In genomic region chr10:132496360-132497082, GRCh38 we compare ENCODE assay signal across 28 cellular contexts. TPM values are rescaled to one million over a fixed set of nuclear protein-coding genes. Genes with fewer than 3 reads are reported as not detected.
DNase-seq lines count a peak whose midpoint lies in the region; ATAC-seq, FAIRE-seq and TF ChIP-seq lines count a peak whose summit lies in the region.
"Had no signal": no experiment of that assay in that cellular context is flagged by ENCODE, and none has a peak within 500 bp of the region (broad histone marks: within the 10 kb centered on the region; RNA-seq: fewer than 3 reads in every experiment).

No MANE protein-coding gene starts in this region.

- H3K9me3 Mint-ChIP-seq in effector memory CD8-positive, alpha-beta T cell, result no peaks in the 10 kb centered on the region
- H3K9me3 Mint-ChIP-seq: activated CD4-positive, alpha-beta T cell treated with anti-CD3 and anti-CD28 coated beads, Interleukin-2, amount 10 ng/mL, durations not matched to agents 24 days and 14 days; activated T-cell treated with anti-CD3 and anti-CD28 coated beads, Interleukin-2, amount 50 U/mL, for 4 hours; T-helper 2 cell treated with Interferon-gamma antibody and Interleukin-4, amounts not matched to agents 5 μg/mL and 100 μg/mL, for 36 hours had no signal

- peak overlapping the region; percentile 10 for H2BK15ac ChIP-seq in neuronal stem cell (ENCODE audit: low read length)

- FAIRE-seq in H54 (lab: Jason Lieb, UNC), result no peak

- H3K27ac Mint-ChIP-seq in effector memory CD8-positive, alpha-beta T cell, result peak overlapping the region; percentile 11 to 80
- H3K27ac Mint-ChIP-seq: activated CD4-positive, alpha-beta T cell treated with anti-CD3 and anti-CD28 coated beads, Interleukin-2, amount 10 ng/mL, durations not matched to agents 24 days and 14 days; T-helper 2 cell treated with Interferon-gamma antibody and Interleukin-4, amounts not matched to agents 5 μg/mL and 100 μg/mL, for 36 hours had no signal

- H3K4me2 ChIP-seq in neuronal stem cell (ENCODE audit: insufficient read depth, low read length, poor library complexity, severe bottlenecking), result no peak overlapping the region

- no peaks in the 10 kb centered on the region for H3K4me1 Mint-ChIP-seq in effector memory CD8-positive, alpha-beta T cell (ENCODE audit: low read depth in 2 of 2)
- H3K4me1 Mint-ChIP-seq: activated CD4-positive, alpha-beta T cell treated with anti-CD3 and anti-CD28 coated beads, Interleukin-2, amount 10 ng/mL, durations not matched to agents 24 days and 14 days had no signal

- H2BK5ac ChIP-seq in neuronal stem cell (ENCODE audit: low read length), result no peak overlapping the region

- H3K4me3 ChIP-seq in left ventricle myocardium inferior, result no peak overlapping the region
- no peak overlapping the region for H3K4me3 ChIP-seq in neuronal stem cell (ENCODE audit: low read length in 2 of 2)
- no peak overlapping the region for H3K4me3 ChIP-seq in uterus
- H3K4me3 ChIP-seq: adrenal gland, prostate gland, skin epidermis, transverse colon had no signal

- no peak overlapping the region for H4K8ac ChIP-seq in neuronal stem cell (ENCODE audit: low read depth, low read length)

- H3K4me1 ChIP-seq in left ventricle myocardium inferior (peaks cover 23% of the 10 kb centered on the region), neuronal stem cell (ENCODE audit: control insufficient read depth in 2 of 2, insufficient read depth in 1 of 2, low read depth in 1 of 2, low read length in 2 of 2) (peaks cover 7 to 12% of the 10 kb centered on the region in 2 donors), uterus (peaks cover 12 to 15% of the 10 kb centered on the region in 2 donors)
- H3K4me1 ChIP-seq: prostate gland had no signal

- no peaks in the 10 kb centered on the region for H3K27me3 ChIP-seq in left ventricle myocardium inferior (ENCODE audit: low read depth)
- peaks cover 0 to 20% (median 3%) of the 10 kb centered on the region in 3 experiments for H3K27me3 ChIP-seq in neuronal stem cell (ENCODE audit: control insufficient read depth in 3 of 3, insufficient read depth in 3 of 3, low read depth in 1 of 3, low read length in 3 of 3)
- H3K27me3 ChIP-seq in uterus, result no peaks in the 10 kb centered on the region
- H3K27me3 ChIP-seq: adrenal gland, transverse colon had no signal

- TF ChIP-seq CTCF in left ventricle myocardium inferior (IDR thresholded peaks at IDR 0.05; ENCODE audit: borderline replicate concordance) (no peak), uterus (IDR thresholded peaks at IDR 0.05) (no peak), GM10248 (IDR thresholded peaks at IDR 0.05; ENCODE audit: control extremely low read depth, extremely low read depth, low read depth, missing control alignments) (no peak)

- no peak overlapping the region for H2AK5ac ChIP-seq in neuronal stem cell (ENCODE audit: low read depth, low read length)

- H3K4ac ChIP-seq in neuronal stem cell (ENCODE audit: low read length), result no peak overlapping the region

- H3K27me3 Mint-ChIP-seq in effector memory CD8-positive, alpha-beta T cell, result peaks cover 55 to 65% of the 10 kb centered on the region in 2 donors

- H3K79me1 ChIP-seq in neuronal stem cell (ENCODE audit: low read depth, low read length), result peaks cover 2% of the 10 kb centered on the region

- no peak overlapping the region for H2AFZ ChIP-seq in neuronal stem cell (ENCODE audit: low read length)

- H3K18ac ChIP-seq in neuronal stem cell (ENCODE audit: low read length), result peak overlapping the region; percentile 84

- no peak overlapping the region for H2BK12ac ChIP-seq in neuronal stem cell (ENCODE audit: low read length)

- no peak overlapping the region for H3K4me3 Mint-ChIP-seq in effector memory CD8-positive, alpha-beta T cell
- H3K4me3 Mint-ChIP-seq: activated CD4-positive, alpha-beta T cell treated with anti-CD3 and anti-CD28 coated beads, Interleukin-2, amount 10 ng/mL, durations not matched to agents 24 days and 14 days; activated T-cell treated with anti-CD3 and anti-CD28 coated beads, Interleukin-2, amount 50 U/mL, for 4 hours; brain; T-helper 2 cell treated with Interferon-gamma antibody and Interleukin-4, amounts not matched to agents 5 μg/mL and 100 μg/mL, for 36 hours had no signal

- CTCF ChIA-PET in GM10248 (lab: Yijun Ruan, JAX), result no interaction called here

- intact Hi-C loops in Right ventricle myocardium superior (cut with DNase I) (no loop called here), left ventricle myocardium inferior (cut with micrococcal nuclease) (no loop called here), uterus (cut with DNase I; ENCODE audit: low total_unique reads) (no loop called here)

- H3K36me3 ChIP-seq in left ventricle myocardium inferior (no peaks in the 10 kb centered on the region), neuronal stem cell (replicated peaks in 1 of 2; ENCODE audit: control insufficient read depth in 2 of 2, insufficient read depth in 2 of 2, low read length in 2 of 2) (no peaks in the 10 kb centered on the region), uterus (no peaks in the 10 kb centered on the region)
- H3K36me3 ChIP-seq: adrenal gland, prostate gland, transverse colon had no signal

- H3K23ac ChIP-seq in neuronal stem cell (ENCODE audit: low read depth, low read length, poor library complexity), result no peak overlapping the region

- no CpG with 5 or more reads among the region's 14 CpGs for WGBS in neuronal stem cell (ENCODE audit: extremely low coverage in 2 of 2, insufficient read length in 2 of 2, insufficient replicate concordance in 1 of 2), 2 donors

- H3K36me3 Mint-ChIP-seq in effector memory CD8-positive, alpha-beta T cell (ENCODE audit: insufficient read depth), result no peaks in the 10 kb centered on the region
- H3K36me3 Mint-ChIP-seq: brain had no signal

- no peak overlapping the region for H3K27ac ChIP-seq in left ventricle myocardium inferior (replicated peaks)
- H3K27ac ChIP-seq in neuronal stem cell (replicated peaks; ENCODE audit: low read length), result no peak overlapping the region
- H3K27ac ChIP-seq in uterus, result no peak overlapping the region
- H3K27ac ChIP-seq: adrenal gland, prostate gland, skin epidermis, transverse colon had no signal

- no peaks in the 10 kb centered on the region for H3K9me3 ChIP-seq in left ventricle myocardium inferior (replicated peaks)
- no peaks in the 10 kb centered on the region for H3K9me3 ChIP-seq in neuronal stem cell (replicated peaks in 1 of 2; ENCODE audit: control insufficient read depth in 2 of 2, insufficient read depth in 1 of 2, low read depth in 1 of 2, low read length in 2 of 2)
- H3K9me3 ChIP-seq in uterus, result no peaks in the 10 kb centered on the region
- H3K9me3 ChIP-seq: adrenal gland, prostate gland, transverse colon had no signal

- H4K91ac ChIP-seq in neuronal stem cell (ENCODE audit: low read depth, low read length, poor library complexity), result no peak overlapping the region

- POLR2A ChIA-PET in GM10248 (lab: Yijun Ruan, JAX), result no interaction called here

- no peak overlapping the region for H2BK120ac ChIP-seq in neuronal stem cell (ENCODE audit: low read depth, low read length)

- TF ChIP-seq POLR2A in uterus (IDR thresholded peaks at IDR 0.05), result no peak
- no peak for TF ChIP-seq POLR2A in H54 (IDR thresholded peaks at IDR 0.05; ENCODE audit: low read depth, low read length)

- DNase-seq in Right ventricle myocardium superior (peak; percentile 27), left ventricle myocardium inferior (no peak), neuronal stem cell (ENCODE audit: low spot score) (no peak), uterus (peak; percentile 15 to 16), GM10248 (ENCODE audit: extremely low spot score) (no peak), H54 (ENCODE audit: insufficient read length, low spot score) (no peak)
- DNase-seq in effector memory CD8-positive, alpha-beta T cell, result no peak
- DNase-seq: activated CD4-positive, alpha-beta T cell treated with anti-CD3 and anti-CD28 coated beads, Interleukin-2, amount 10 ng/mL, durations not matched to agents 24 days and 14 days; activated naive CD4-positive, alpha-beta T cell; activated T-cell treated with anti-CD3 and anti-CD28 coated beads, Interleukin-2, amount 50 U/mL, for 4 hours; adrenal gland; DMS53; GOT3; KG1; mesenchymal stem cell; NCI-H1694; NCI-H2171; NCI-H510A treated with DMSO at 0.1 percent for 48 hours; NK-92 treated with Interleukin-12 subunit alpha and Interleukin-12 subunit beta, amount 100 ng/mL, for 24 hours; PC-3; SHP77; stimulated activated CD4-positive, alpha-beta T cell treated with anti-CD3 and anti-CD28 coated beads, Interleukin-2, amount 100 ng/mL, for 24 hours; transverse colon had no signal

- ATAC-seq in Right ventricle myocardium superior (ENCODE audit: poor library complexity) (no peak), HG03175 (IDR thresholded peaks at IDR 0.05; ENCODE audit: unreplicated experiment) (no peak)
- no peak for ATAC-seq in effector memory CD8-positive, alpha-beta T cell (replicated peaks)
- ATAC-seq: activated T-cell treated with anti-CD3 and anti-CD28 coated beads, Interleukin-2, amount 50 U/mL, for 4 hours; PC-3 had no signal

- no peak overlapping the region for H3K14ac ChIP-seq in neuronal stem cell (ENCODE audit: low read length)

- peak overlapping the region; percentile 70 for H3K9ac ChIP-seq in neuronal stem cell (ENCODE audit: low read depth, low read length, poor library complexity)

RNA-seq across cellular contexts. Expression of gene INPP5A, which starts 41.1 kb away (rescaled TPM):
- 99.1 TPM for total RNA-seq in Right ventricle myocardium superior
- total RNA-seq in left ventricle myocardium inferior, result 105 TPM
- polyA plus RNA-seq in neuronal stem cell (2013, experiment 1 of 2), result 13.4 TPM
- polyA plus RNA-seq in neuronal stem cell (2013, experiment 2 of 2), result 13.7 TPM
- total RNA-seq in uterus, result 100 to 1,000 TPM in 1 of 4 donors, 10 to 100 TPM in 3; 22.5 to 160 (median 93.2) TPM

Comparison
In these comparisons a context has a peak if more than half of its experiments do, and no peak if none do; other contexts are left out.
1. DNase-seq: peak in Right ventricle myocardium superior (single experiment) and uterus (2 of 2); none in left ventricle myocardium inferior (single experiment), effector memory CD8-positive, alpha-beta T cell (0 of 3), neuronal stem cell (single experiment), GM10248 (single experiment) and H54 (single experiment).